In the genomic region with DNA sequence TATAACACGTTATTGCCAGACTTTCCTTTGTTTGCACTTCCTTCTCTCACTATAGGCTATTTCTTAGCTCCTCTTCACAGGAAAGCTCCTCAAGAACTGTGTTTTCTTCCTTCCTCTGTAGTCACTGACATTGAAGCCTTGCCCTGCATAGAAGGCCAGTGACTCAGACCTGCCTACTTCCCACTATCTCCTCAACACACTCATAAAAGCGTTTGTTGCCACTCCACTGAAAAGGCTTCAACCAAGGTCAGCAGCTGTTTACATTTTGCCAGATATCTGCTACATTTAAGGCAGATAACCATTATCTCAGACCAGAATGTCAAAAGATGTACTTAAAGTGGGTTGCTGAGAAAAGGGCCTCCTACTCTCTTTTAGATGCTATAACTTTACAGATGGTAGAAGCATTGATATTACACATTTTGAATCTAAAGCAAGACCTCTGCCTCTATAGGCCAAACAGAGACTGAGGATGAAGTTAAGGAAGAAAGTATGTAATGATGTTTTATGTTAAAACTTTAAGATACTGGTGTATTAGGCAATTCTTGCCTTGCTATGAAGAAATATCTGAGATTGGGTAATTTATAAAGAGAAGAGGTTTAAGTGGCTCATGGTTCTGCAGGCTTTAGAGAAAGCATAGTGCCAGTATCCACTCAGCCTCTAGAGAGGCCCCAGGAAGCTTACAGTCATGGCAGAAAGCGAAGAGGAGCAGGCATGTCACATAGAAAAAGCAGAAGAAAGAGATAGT, we compare ENCODE assay signal across 12 cellular contexts.
A peak's percentile ranks its signal among the peaks of the same experiment; 100 is the strongest.
DNase-seq lines count a peak whose midpoint lies in the region; ATAC-seq, FAIRE-seq and TF ChIP-seq lines count a peak whose summit lies in the region.
"Had no signal": no experiment of that assay in that cellular context is flagged by ENCODE, and none has a peak within 500 bp of the region (broad histone marks: within the 10 kb centered on the region; RNA-seq: fewer than 3 reads in every experiment).

No MANE protein-coding gene starts in this region.

- peaks cover 5% of the 10 kb centered on the region for H3K9me3 Mint-ChIP-seq in activated naive CD8-positive, alpha-beta T cell treated with anti-CD3 and anti-CD28 coated beads for 36 hours

- TF ChIP-seq POLR2A in H54 (IDR thresholded peaks at IDR 0.05; ENCODE audit: low read depth, low read length) = no peak

- H3K36me3 ChIP-seq in osteoblast (ENCODE audit: insufficient read depth, low read length) = no peaks in the 10 kb centered on the region

- no peak overlapping the region for H3K4me3 ChIP-seq in osteoblast (ENCODE audit: insufficient read depth, low read length)

- no peaks in the 10 kb centered on the region for H3K4me1 Mint-ChIP-seq in activated naive CD8-positive, alpha-beta T cell treated with anti-CD3 and anti-CD28 coated beads for 36 hours

- no peaks in the 10 kb centered on the region for H3K36me3 Mint-ChIP-seq in activated naive CD8-positive, alpha-beta T cell treated with anti-CD3 and anti-CD28 coated beads for 36 hours

- no peak overlapping the region for H3K27ac ChIP-seq in osteoblast (ENCODE audit: low read depth, low read length)

- H2AFZ ChIP-seq in osteoblast (ENCODE audit: low read length) = peak overlapping the region; percentile 54

- ATAC-seq in HG03196 (IDR thresholded peaks at IDR 0.05; ENCODE audit: unreplicated experiment) = no peak

- no peak for TF ChIP-seq CTCF in osteoblast (IDR thresholded peaks at IDR 0.05; ENCODE audit: extremely low read depth, low read depth, low read length)

- no peaks in the 10 kb centered on the region for H3K27me3 Mint-ChIP-seq in activated naive CD8-positive, alpha-beta T cell treated with anti-CD3 and anti-CD28 coated beads for 36 hours

- H3K27me3 ChIP-seq in osteoblast (ENCODE audit: insufficient read depth, low read length) = no peaks in the 10 kb centered on the region

- H4K20me1 ChIP-seq in osteoblast (ENCODE audit: insufficient read depth, low read length) = no peaks in the 10 kb centered on the region

- peak; percentile 95 for FAIRE-seq in H54 (lab: Jason Lieb, UNC)

- H3K27ac Mint-ChIP-seq in activated naive CD8-positive, alpha-beta T cell treated with anti-CD3 and anti-CD28 coated beads for 36 hours = no peak overlapping the region

- no peaks in the 10 kb centered on the region for H3K9me3 ChIP-seq in osteoblast (ENCODE audit: low read depth, low read length)

- H3K4me3 Mint-ChIP-seq in activated naive CD8-positive, alpha-beta T cell treated with anti-CD3 and anti-CD28 coated beads for 36 hours = no peak overlapping the region

- H3K4me1 ChIP-seq in osteoblast (ENCODE audit: insufficient read depth, low read length) = peaks cover 3% of the 10 kb centered on the region

- no peaks in the 10 kb centered on the region for H3K79me2 ChIP-seq in osteoblast (ENCODE audit: insufficient read depth, low read length)

- peak; percentile 7 for DNase-seq in H54 (ENCODE audit: insufficient read length, low spot score)
- DNase-seq in RPMI7951 (ENCODE audit: low read depth) = peak; percentile 42
- peak; percentile 27 for DNase-seq in fibroblast of gingiva (ENCODE audit: low read depth)
- DNase-seq in osteoblast (ENCODE audit: insufficient read length, low spot score, missing footprints) = peak; percentile 90
- no peak for DNase-seq in activated CD8-positive, alpha-beta memory T cell treated with anti-CD3 and anti-CD28 coated beads for 24 hours
- DNase-seq in anterior cingulate cortex (lab: John Stamatoyannopoulos, UW) = no peak
- no peak for DNase-seq in activated naive CD8-positive, alpha-beta T cell treated with anti-CD3 and anti-CD28 coated beads for 36 hours
- DNase-seq: activated CD4-positive, alpha-beta T cell treated with anti-CD3 and anti-CD28 coated beads for 1 hour; DMS79; NCI-H2171; stimulated activated CD8-positive, alpha-beta memory T cell treated with anti-CD3 and anti-CD28 coated beads, Interleukin-4, amount 100 ng/mL, for 48 hours had no signal

- no peak overlapping the region for H3K4me2 ChIP-seq in osteoblast (ENCODE audit: insufficient read depth, low read length)

Comparison
In these comparisons a context has a peak if more than half of its experiments do, and no peak if none do; other contexts are left out.
1. DNase-seq: peak in H54 (single experiment), RPMI7951 (single experiment), fibroblast of gingiva (single experiment) and osteoblast (single experiment); none in activated CD8-positive, alpha-beta memory T cell treated with anti-CD3 and anti-CD28 coated beads for 24 hours (single experiment), anterior cingulate cortex (0 of 58) and activated naive CD8-positive, alpha-beta T cell treated with anti-CD3 and anti-CD28 coated beads for 36 hours (single experiment).